Comparison of ENCODE assay signal across 8 cellular contexts in genomic region chr1:61053281-61053711, GRCh38. TPM values are rescaled to one million over a fixed set of nuclear protein-coding genes. Genes with fewer than 3 reads are reported as not detected.
DNase-seq lines count a peak whose midpoint lies in the region; ATAC-seq and TF ChIP-seq lines count a peak whose summit lies in the region.

No MANE protein-coding gene starts in this region.

- H3K79me1 ChIP-seq in mesendoderm (ENCODE audit: low read length), result no peaks in the 10 kb centered on the region

- TF ChIP-seq POLR2A in transverse colon (IDR thresholded peaks at IDR 0.05), result no peak

- ATAC-seq in activated naive CD4-positive, alpha-beta T cell treated with anti-CD3 and anti-CD28 coated beads, Interleukin-2, amount 50 U/mL, for 72 hours, result no peak
- ATAC-seq in GM18868 (IDR thresholded peaks at IDR 0.05; ENCODE audit: unreplicated experiment) (no peak), GM21619 (IDR thresholded peaks at IDR 0.05; ENCODE audit: unreplicated experiment) (no peak)

- H3K4me3 ChIP-seq in mesendoderm (ENCODE audit: low read length) (no peak overlapping the region), transverse colon (peak overlapping the region in 3 of 4 donors; percentile 35 to 42 (median 39))

- no peak for DNase-seq in activated naive CD4-positive, alpha-beta T cell treated with anti-CD3 and anti-CD28 coated beads, Interleukin-2, amount 10 ng/mL, durations not matched to agents 7 days and 5 days
- no peak for DNase-seq in activated naive CD4-positive, alpha-beta T cell treated with anti-CD3 and anti-CD28 coated beads, Interleukin-2, amount 50 U/mL, for 72 hours (ENCODE audit: low spot score in 2 of 2)
- no peak for DNase-seq in chondrocyte (ENCODE audit: low spot score)
- no peak for DNase-seq in mesendoderm
- no peak for DNase-seq in transverse colon
- no peak for DNase-seq in effector CD4-positive, alpha-beta T cell

- H3K9me3 ChIP-seq in transverse colon, result no peaks in the 10 kb centered on the region

- no peak overlapping the region for H4K8ac ChIP-seq in mesendoderm (ENCODE audit: low read depth, low read length)

- no peaks in the 10 kb centered on the region for H3K36me3 Mint-ChIP-seq in activated naive CD4-positive, alpha-beta T cell treated with anti-CD3 and anti-CD28 coated beads, Interleukin-2, amount 10 ng/mL, durations not matched to agents 7 days and 5 days
- no peaks in the 10 kb centered on the region for H3K36me3 Mint-ChIP-seq in activated naive CD4-positive, alpha-beta T cell treated with anti-CD3 and anti-CD28 coated beads, Interleukin-2, amount 50 U/mL, for 72 hours
- no peaks in the 10 kb centered on the region for H3K36me3 Mint-ChIP-seq in chondrocyte (ENCODE audit: low read depth)

- H2BK120ac ChIP-seq in mesendoderm (ENCODE audit: low read depth, low read length), result no peak overlapping the region

- peak overlapping the region; percentile 80 for H3K4me2 ChIP-seq in mesendoderm (ENCODE audit: low read length)

- no peaks in the 10 kb centered on the region for H3K9me3 Mint-ChIP-seq in activated naive CD4-positive, alpha-beta T cell treated with anti-CD3 and anti-CD28 coated beads, Interleukin-2, amount 10 ng/mL, durations not matched to agents 7 days and 5 days
- H3K9me3 Mint-ChIP-seq in activated naive CD4-positive, alpha-beta T cell treated with anti-CD3 and anti-CD28 coated beads, Interleukin-2, amount 50 U/mL, for 72 hours, result no peaks in the 10 kb centered on the region
- no peaks in the 10 kb centered on the region for H3K9me3 Mint-ChIP-seq in chondrocyte (ENCODE audit: low read depth)

- CTCF ChIA-PET in activated naive CD4-positive, alpha-beta T cell treated with anti-CD3 and anti-CD28 coated beads, Interleukin-2, amount 10 ng/mL, durations not matched to agents 7 days and 5 days (lab: Charles Lee), result no interaction called here

- H3K27ac ChIP-seq in mesendoderm (ENCODE audit: low read depth, low read length) (no peak overlapping the region), transverse colon (peak overlapping the region; percentile 79 to 96 (median 96))

- H2BK5ac ChIP-seq in mesendoderm (ENCODE audit: low read length), result no peak overlapping the region

- no peak overlapping the region for H3K27ac Mint-ChIP-seq in activated naive CD4-positive, alpha-beta T cell treated with anti-CD3 and anti-CD28 coated beads, Interleukin-2, amount 10 ng/mL, durations not matched to agents 7 days and 5 days
- H3K27ac Mint-ChIP-seq in activated naive CD4-positive, alpha-beta T cell treated with anti-CD3 and anti-CD28 coated beads, Interleukin-2, amount 50 U/mL, for 72 hours, result no peak overlapping the region
- H3K27ac Mint-ChIP-seq in chondrocyte (ENCODE audit: unreplicated experiment), result no peak overlapping the region

- no peaks in the 10 kb centered on the region for H3K4me1 ChIP-seq in mesendoderm (ENCODE audit: control insufficient read depth, low read depth, low read length)
- H3K4me1 ChIP-seq in transverse colon, result peaks cover 18 to 53% (median 29%) of the 10 kb centered on the region in 4 donors

- H3K79me2 ChIP-seq in mesendoderm (ENCODE audit: control insufficient read depth, insufficient read depth, low read length), result no peaks in the 10 kb centered on the region

- peak overlapping the region; percentile 72 for H3K4me3 Mint-ChIP-seq in activated naive CD4-positive, alpha-beta T cell treated with anti-CD3 and anti-CD28 coated beads, Interleukin-2, amount 10 ng/mL, durations not matched to agents 7 days and 5 days
- H3K4me3 Mint-ChIP-seq in chondrocyte (ENCODE audit: unreplicated experiment), result peak overlapping the region; percentile 55

- no peak overlapping the region for H3K23ac ChIP-seq in mesendoderm (ENCODE audit: low read length)

- no peak for TF ChIP-seq CTCF in chondrocyte (IDR thresholded peaks at IDR 0.05)
- no peak for TF ChIP-seq CTCF in transverse colon (IDR thresholded peaks at IDR 0.05)

- in situ Hi-C loops in transverse colon (cut with MboI; ENCODE audit: low pct_ligation_motif_present in 1 of 4, low pct_unique_long_range_greater_than_20kb in 1 of 4, low sequenced_read_pairs in 3 of 4), result loop anchor here in 3 of 4 donors (10.0 to 25.0 kb wide), 4 partner anchors 282 to 584 kb away; no protein-coding TSS in a partner anchor

- H3K36me3 ChIP-seq in mesendoderm (ENCODE audit: control insufficient read depth, insufficient read depth, low read length) (no peaks in the 10 kb centered on the region), transverse colon (no peaks in the 10 kb centered on the region)

- no peak overlapping the region for H3K9ac ChIP-seq in mesendoderm (ENCODE audit: low read length)

- H3K4me1 Mint-ChIP-seq in activated naive CD4-positive, alpha-beta T cell treated with anti-CD3 and anti-CD28 coated beads, Interleukin-2, amount 10 ng/mL, durations not matched to agents 7 days and 5 days, result peaks cover 47% of the 10 kb centered on the region
- peaks cover 47% of the 10 kb centered on the region for H3K4me1 Mint-ChIP-seq in chondrocyte (ENCODE audit: low read depth)

- H2BK15ac ChIP-seq in mesendoderm (replicated peaks; ENCODE audit: low read depth), result no peak overlapping the region

- no peak overlapping the region for H3K18ac ChIP-seq in mesendoderm (ENCODE audit: low read length)

- no peak overlapping the region for H3K56ac ChIP-seq in mesendoderm (ENCODE audit: low read length)

- intact Hi-C loops in transverse colon (cut with DNase I; ENCODE audit: low total_unique reads), result loop anchor here (5.0 to 10.0 kb wide), 2 partner anchors 202 to 399 kb away; no protein-coding TSS in a partner anchor

- H2AK5ac ChIP-seq in mesendoderm (ENCODE audit: low read length), result no peak overlapping the region

- H3K27me3 ChIP-seq in mesendoderm (ENCODE audit: insufficient read depth, low read length, poor library complexity) (peaks cover 59% of the 10 kb centered on the region), transverse colon (peaks cover 2% of the 10 kb centered on the region)

- WGBS in mesendoderm (ENCODE audit: extremely low coverage, insufficient coverage, low lambda C conversion rate), result no CpG with 5 or more reads among the region's 6 CpGs
- WGBS in transverse colon (ENCODE audit: low coverage in 1 of 2), 2 donors, result 20 to 30% methylated on average over 5 to 6 of the region's 6 CpGs

- H4K5ac ChIP-seq in mesendoderm (ENCODE audit: low read length), result no peak overlapping the region

- no peak overlapping the region for H3K4ac ChIP-seq in mesendoderm (ENCODE audit: low read depth, low read length)

- TF ChIP-seq EP300 in transverse colon (IDR thresholded peaks at IDR 0.05; ENCODE audit: low read depth), result no peak

- peaks cover 78% of the 10 kb centered on the region for H3K27me3 Mint-ChIP-seq in activated naive CD4-positive, alpha-beta T cell treated with anti-CD3 and anti-CD28 coated beads, Interleukin-2, amount 10 ng/mL, durations not matched to agents 7 days and 5 days
- no peaks in the 10 kb centered on the region for H3K27me3 Mint-ChIP-seq in chondrocyte (ENCODE audit: low read depth)

RNA-seq across cellular contexts. Expression of gene NFIA, which starts 29.1 kb away (rescaled TPM):
- total RNA-seq in activated naive CD4-positive, alpha-beta T cell treated with anti-CD3 and anti-CD28 coated beads, Interleukin-2, amount 50 U/mL, for 72 hours, result 1 to 10 TPM in 1 of 2 donors, under 1 TPM in 1; 0.88 to 3.1 TPM
- total RNA-seq in chondrocyte (43.0 to 64.1 TPM (median 47.3 TPM) in 3 replicates), transverse colon (10 to 100 TPM; 17.3 to 37.2 (median 29.8) TPM)
- polyA plus RNA-seq in mesendoderm (2013, experiment 1 of 2), result 0.46 TPM
- polyA plus RNA-seq in mesendoderm (2013, experiment 2 of 2), result 0.45 TPM

Comparison
In these comparisons a context has a peak if more than half of its experiments do, and no peak if none do; other contexts are left out.
1. RNA of gene NFIA, which starts 29.1 kb away (total RNA-seq): 43.0 to 64.1 TPM in chondrocyte and 17.3 to 37.2 TPM in transverse colon; 0.88 to 3.1 TPM in activated naive CD4-positive, alpha-beta T cell treated with anti-CD3 and anti-CD28 coated beads, Interleukin-2, amount 50 U/mL, for 72 hours; every median in the first group is over 4 times any median in the second.